Comparison of ENCODE assay signal across 27 cellular contexts in the genomic region with DNA sequence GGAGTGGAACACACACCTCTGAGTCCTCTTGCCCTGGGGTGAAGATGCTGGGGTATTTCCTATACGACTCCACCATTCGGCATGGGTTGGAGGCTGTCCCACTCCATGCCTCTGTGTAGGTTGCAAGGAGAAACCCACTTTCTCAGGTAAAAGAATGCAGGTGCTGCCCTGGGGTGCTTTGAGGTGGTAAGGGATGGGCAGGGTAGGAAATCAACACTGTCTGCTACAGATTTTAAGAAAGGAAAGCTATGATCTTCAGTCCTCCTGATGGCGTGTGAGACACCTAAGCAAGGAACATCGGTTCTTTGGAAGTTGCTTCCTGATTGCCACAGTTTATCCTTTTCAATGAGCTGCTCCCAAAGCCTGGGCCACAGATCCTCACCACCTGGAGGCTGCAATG.
"Had no signal": no experiment of that assay in that cellular context is flagged by ENCODE, and none has a peak within 500 bp of the region (broad histone marks: within the 10 kb centered on the region; RNA-seq: fewer than 3 reads in every experiment).

No MANE protein-coding gene starts in this region.

- H3K4me3 Mint-ChIP-seq: dendritic cell treated with granulocyte-macrophage colony-stimulating factor and Interleukin-4, amounts not matched to agents 40 ng/mL and 50 ng/mL, for 4 days; mesothelial cell of epicardium; stimulated activated naive CD8-positive, alpha-beta T cell treated with anti-CD3 and anti-CD28 coated beads, Interleukin-15, amount 100 ng/mL, for 72 hours had no signal

- H3K36me3 ChIP-seq: colonic mucosa, esophagus squamous epithelium, heart right ventricle, left lung, right lobe of liver, suprapubic skin, transverse colon, upper lobe of right lung, uterus had no signal

- H3K9me3 Mint-ChIP-seq: dendritic cell treated with granulocyte-macrophage colony-stimulating factor and Interleukin-4, amounts not matched to agents 40 ng/mL and 50 ng/mL, for 4 days; stimulated activated naive CD8-positive, alpha-beta T cell treated with anti-CD3 and anti-CD28 coated beads, Interleukin-15, amount 100 ng/mL, for 72 hours had no signal

- H3K27ac Mint-ChIP-seq: dendritic cell treated with granulocyte-macrophage colony-stimulating factor and Interleukin-4, amounts not matched to agents 40 ng/mL and 50 ng/mL, for 4 days; mesothelial cell of epicardium; progenitor cell of endocrine pancreas had no signal

- ATAC-seq: heart right ventricle; left cardiac atrium; left lung; mucosa of descending colon; right lobe of liver; stimulated activated naive CD8-positive, alpha-beta T cell treated with anti-CD3 and anti-CD28 coated beads, Interleukin-15, amount 100 ng/mL, for 72 hours; upper lobe of right lung had no signal

- H3K27me3 Mint-ChIP-seq: dendritic cell treated with granulocyte-macrophage colony-stimulating factor and Interleukin-4, amounts not matched to agents 40 ng/mL and 50 ng/mL, for 4 days; stimulated activated naive CD8-positive, alpha-beta T cell treated with anti-CD3 and anti-CD28 coated beads, Interleukin-15, amount 100 ng/mL, for 72 hours had no signal

- H3K4me1 ChIP-seq: colonic mucosa, left lung, parathyroid adenoma, right lobe of liver, suprapubic skin, upper lobe of right lung, uterus had no signal

- H3K4me3 ChIP-seq: colonic mucosa, esophagus squamous epithelium, heart right ventricle, left lung, mucosa of descending colon, right lobe of liver, suprapubic skin, transverse colon, upper lobe of right lung, uterus had no signal

- DNase-seq: colonic mucosa; effector CD8-positive, alpha-beta T cell; esophagus squamous epithelium; foreskin melanocyte; glutamatergic neuron; heart right ventricle; hippocampal formation; left cardiac atrium; left lung; mesenchymal stem cell; mucosa of descending colon; naive B cell; right lobe of liver; small intestine; stimulated activated CD4-positive, alpha-beta T cell treated with anti-CD3 and anti-CD28 coated beads, Interleukin-12 subunit alpha, Interleukin-12 subunit beta, amount 100 ng/mL, for 4 hours; stimulated activated CD4-positive, alpha-beta T cell treated with anti-CD3 and anti-CD28 coated beads, Interleukin-1b, Interleukin-23, amount 100 ng/mL, for 48 hours; stimulated activated CD4-positive, alpha-beta T cell treated with anti-CD3 and anti-CD28 coated beads, Interleukin-4, amount 100 ng/mL, for 1 hour; stimulated activated CD8-positive, alpha-beta memory T cell treated with anti-CD3 and anti-CD28 coated beads, Interleukin-4, amount 100 ng/mL, for 48 hours; stimulated activated naive CD8-positive, alpha-beta T cell treated with anti-CD3 and anti-CD28 coated beads, Interleukin-15, amount 100 ng/mL, for 72 hours; transverse colon; upper lobe of right lung; uterus had no signal

- H3K27me3 ChIP-seq: colonic mucosa, left lung, right lobe of liver, suprapubic skin, transverse colon, upper lobe of right lung, uterus had no signal

- H3K36me3 Mint-ChIP-seq: mesothelial cell of epicardium had no signal

- H3K9me3 ChIP-seq: colonic mucosa, esophagus squamous epithelium, heart right ventricle, left lung, mucosa of descending colon, right lobe of liver, suprapubic skin, transverse colon, upper lobe of right lung, uterus had no signal

- H3K27ac ChIP-seq: colonic mucosa, esophagus squamous epithelium, heart right ventricle, left lung, parathyroid adenoma, right lobe of liver, suprapubic skin, transverse colon, upper lobe of right lung, uterus had no signal
